ENCODE assay signal across 1 cellular context in the genomic region with DNA sequence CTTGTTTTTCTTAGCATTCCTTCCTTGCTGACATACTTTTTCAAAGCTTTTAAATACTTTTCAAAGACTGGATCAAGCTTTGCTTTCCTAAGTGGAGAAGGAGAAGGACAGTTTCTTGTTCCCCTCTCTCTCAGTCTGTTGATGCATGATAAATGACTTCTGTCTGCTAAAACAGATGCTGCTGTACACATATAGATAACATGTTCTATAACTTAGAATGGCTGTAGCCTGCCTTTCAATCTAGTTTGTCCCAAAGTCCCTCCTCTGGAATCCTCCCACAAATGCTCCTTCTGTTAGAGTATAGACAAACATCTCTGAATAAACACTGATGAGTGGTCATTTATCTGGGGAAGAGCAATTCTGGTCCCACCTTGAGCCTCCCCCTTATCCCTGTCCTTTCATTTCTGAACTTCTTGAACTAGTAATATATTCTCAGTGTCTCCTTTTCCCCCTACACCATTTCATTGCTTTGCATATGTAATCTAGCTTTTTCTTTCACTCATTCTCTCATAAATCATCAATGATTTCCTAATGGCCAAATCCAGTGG.
TF ChIP-seq lines count a peak whose summit lies in the region.

No MANE protein-coding gene starts in this region.

TF ChIP-seq in K562, 482 proteins besides CTCF, POLR2A, EP300 and RAD21 (continued from another document and continues in another):
- TF ChIP-seq, protein P1, sequence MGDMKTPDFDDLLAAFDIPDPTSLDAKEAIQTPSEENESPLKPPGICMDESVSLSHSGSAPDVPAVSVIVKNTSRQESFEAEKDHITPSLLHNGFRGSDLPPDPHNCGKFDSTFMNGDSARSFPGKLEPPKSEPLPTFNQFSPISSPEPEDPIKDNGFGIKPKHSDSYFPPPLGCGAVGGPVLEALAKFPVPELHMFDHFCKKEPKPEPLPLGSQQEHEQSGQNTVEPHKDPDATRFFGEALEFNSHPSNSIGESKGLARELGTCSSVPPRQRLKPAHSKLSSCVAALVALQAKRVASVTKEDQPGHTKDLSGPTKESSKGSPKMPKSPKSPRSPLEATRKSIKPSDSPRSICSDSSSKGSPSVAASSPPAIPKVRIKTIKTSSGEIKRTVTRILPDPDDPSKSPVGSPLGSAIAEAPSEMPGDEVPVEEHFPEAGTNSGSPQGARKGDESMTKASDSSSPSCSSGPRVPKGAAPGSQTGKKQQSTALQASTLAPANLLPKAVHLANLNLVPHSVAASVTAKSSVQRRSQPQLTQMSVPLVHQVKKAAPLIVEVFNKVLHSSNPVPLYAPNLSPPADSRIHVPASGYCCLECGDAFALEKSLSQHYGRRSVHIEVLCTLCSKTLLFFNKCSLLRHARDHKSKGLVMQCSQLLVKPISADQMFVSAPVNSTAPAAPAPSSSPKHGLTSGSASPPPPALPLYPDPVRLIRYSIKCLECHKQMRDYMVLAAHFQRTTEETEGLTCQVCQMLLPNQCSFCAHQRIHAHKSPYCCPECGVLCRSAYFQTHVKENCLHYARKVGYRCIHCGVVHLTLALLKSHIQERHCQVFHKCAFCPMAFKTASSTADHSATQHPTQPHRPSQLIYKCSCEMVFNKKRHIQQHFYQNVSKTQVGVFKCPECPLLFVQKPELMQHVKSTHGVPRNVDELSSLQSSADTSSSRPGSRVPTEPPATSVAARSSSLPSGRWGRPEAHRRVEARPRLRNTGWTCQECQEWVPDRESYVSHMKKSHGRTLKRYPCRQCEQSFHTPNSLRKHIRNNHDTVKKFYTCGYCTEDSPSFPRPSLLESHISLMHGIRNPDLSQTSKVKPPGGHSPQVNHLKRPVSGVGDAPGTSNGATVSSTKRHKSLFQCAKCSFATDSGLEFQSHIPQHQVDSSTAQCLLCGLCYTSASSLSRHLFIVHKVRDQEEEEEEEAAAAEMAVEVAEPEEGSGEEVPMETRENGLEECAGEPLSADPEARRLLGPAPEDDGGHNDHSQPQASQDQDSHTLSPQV (IDR thresholded peaks at IDR 0.05): peak; percentile 80
- TF ChIP-seq DMBX1 (CRISPR knock-in tag; IDR thresholded peaks at IDR 0.05; ENCODE audit: borderline replicate concordance) (peak; percentile 66; the same call in 1 of the 2 replicates), ZNF57 (CRISPR knock-in tag; IDR thresholded peaks at IDR 0.05) (no peak), FOSL1 (tag; conservative IDR thresholded peaks at IDR 0.05) (peak; percentile 63), LEF1 (IDR thresholded peaks at IDR 0.05) (peak; percentile 97), POLR3A (IDR thresholded peaks at IDR 0.05; ENCODE audit: borderline replicate concordance, extremely low read depth, insufficient read depth, insufficient read length) (no peak), TBP (optimal IDR thresholded peaks at IDR 0.05; ENCODE audit: low read depth, low read length) (peak; percentile 26), ILF3 (IDR thresholded peaks at IDR 0.05; ENCODE audit: borderline replicate concordance) (0 out of 2 replicates have a peak, but pooled peaks have one; percentile 56), FOXK2 (conservative IDR thresholded peaks at IDR 0.05 in 1 of 2, IDR thresholded peaks at IDR 0.05 in 1 of 2; ENCODE audit: low read depth in 2 of 2) (peak in 1 of 2 experiments; percentile 36; a peak in 3 of 4 replicates), ELF4 (CRISPR knock-in tag; IDR thresholded peaks at IDR 0.05) (no peak), ZNF586 (CRISPR knock-in tag; conservative IDR thresholded peaks at IDR 0.05) (no peak), ZSCAN29 (IDR thresholded peaks at IDR 0.05) (peak; percentile 36; the same call in 1 of the 2 replicates), HDAC2 (IDR thresholded peaks at IDR 0.05) (peak; percentile 84), IFI16 (CRISPR knock-in tag; IDR thresholded peaks at IDR 0.05) (no peak), NCOA2 (IDR thresholded peaks at IDR 0.05; ENCODE audit: partially characterized antibody in 2 of 2) (peak; percentile 58 to 63), PHTF2 (CRISPR knock-in tag; IDR thresholded peaks at IDR 0.05) (no peak), ZNF324 (CRISPR knock-in tag; IDR thresholded peaks at IDR 0.05) (no peak), DDX20 (tag; IDR thresholded peaks at IDR 0.05; ENCODE audit: low read depth) (0 out of 2 replicates have a peak, but pooled peaks have one; percentile 32), TBL1XR1 (IDR thresholded peaks at IDR 0.05; ENCODE audit: low read length in 2 of 2) (peak; percentile 78 to 87; a peak in 3 of 4 replicates), SOX6 (IDR thresholded peaks at IDR 0.05) (peak; percentile 95), MEF2A (IDR thresholded peaks at IDR 0.05; ENCODE audit: control insufficient read depth, low read depth, low read length) (peak; percentile 46; the same call in 1 of the 2 replicates), ETV5 (CRISPR knock-in tag; IDR thresholded peaks at IDR 0.05; ENCODE audit: low read depth) (no peak), MAFK (IDR thresholded peaks at IDR 0.05; ENCODE audit: low read length) (peak; percentile 22; the same call in 1 of the 2 replicates), CBX3 (IDR thresholded peaks at IDR 0.05; ENCODE audit: borderline replicate concordance in 1 of 2, low read length in 2 of 2) (peak in 1 of 2 experiments; percentile 54; a peak in 1 of 3 replicates), TAF1 (IDR thresholded peaks at IDR 0.05; ENCODE audit: control insufficient read depth, extremely low read depth, insufficient read depth, low read length, severe bottlenecking) (peak; percentile 18), CBFA2T2 (conservative IDR thresholded peaks at IDR 0.05) (no peak), MEIS2 (IDR thresholded peaks at IDR 0.05; ENCODE audit: partially characterized antibody) (peak; percentile 100), ZNF408 (CRISPR knock-in tag; IDR thresholded peaks at IDR 0.05; ENCODE audit: low read depth) (no peak), RBM39 (optimal IDR thresholded peaks at IDR 0.05; ENCODE audit: low read depth, low read length) (no peak), C11orf30 (IDR thresholded peaks at IDR 0.05; ENCODE audit: low read depth) (peak; percentile 48; the same call in 1 of the 2 replicates)
- TF ChIP-seq, protein P2, sequence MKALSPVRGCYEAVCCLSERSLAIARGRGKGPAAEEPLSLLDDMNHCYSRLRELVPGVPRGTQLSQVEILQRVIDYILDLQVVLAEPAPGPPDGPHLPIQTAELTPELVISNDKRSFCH (CRISPR knock-in tag; IDR thresholded peaks at IDR 0.05): no peak
- TF ChIP-seq, protein P2 (tag; IDR thresholded peaks at IDR 0.05): peak; percentile 11; the same call in 1 of the 2 replicates
- TF ChIP-seq, protein P3, sequence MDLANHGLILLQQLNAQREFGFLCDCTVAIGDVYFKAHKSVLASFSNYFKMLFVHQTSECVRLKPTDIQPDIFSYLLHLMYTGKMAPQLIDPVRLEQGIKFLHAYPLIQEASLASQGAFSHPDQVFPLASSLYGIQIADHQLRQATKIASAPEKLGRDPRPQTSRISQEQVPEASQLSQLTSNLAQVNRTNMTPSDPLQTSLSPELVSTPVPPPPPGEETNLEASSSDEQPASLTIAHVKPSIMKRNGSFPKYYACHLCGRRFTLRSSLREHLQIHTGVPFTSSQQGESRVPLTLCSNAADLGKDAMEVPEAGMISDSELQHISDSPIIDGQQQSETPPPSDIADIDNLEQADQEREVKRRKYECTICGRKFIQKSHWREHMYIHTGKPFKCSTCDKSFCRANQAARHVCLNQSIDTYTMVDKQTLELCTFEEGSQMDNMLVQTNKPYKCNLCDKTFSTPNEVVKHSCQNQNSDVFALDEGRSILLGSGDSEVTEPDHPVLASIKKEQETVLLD (IDR thresholded peaks at IDR 0.05): peak; percentile 69; the same call in 1 of the 2 replicates
- TF ChIP-seq, protein P4, sequence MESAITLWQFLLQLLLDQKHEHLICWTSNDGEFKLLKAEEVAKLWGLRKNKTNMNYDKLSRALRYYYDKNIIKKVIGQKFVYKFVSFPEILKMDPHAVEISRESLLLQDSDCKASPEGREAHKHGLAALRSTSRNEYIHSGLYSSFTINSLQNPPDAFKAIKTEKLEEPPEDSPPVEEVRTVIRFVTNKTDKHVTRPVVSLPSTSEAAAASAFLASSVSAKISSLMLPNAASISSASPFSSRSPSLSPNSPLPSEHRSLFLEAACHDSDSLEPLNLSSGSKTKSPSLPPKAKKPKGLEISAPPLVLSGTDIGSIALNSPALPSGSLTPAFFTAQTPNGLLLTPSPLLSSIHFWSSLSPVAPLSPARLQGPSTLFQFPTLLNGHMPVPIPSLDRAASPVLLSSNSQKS (CRISPR knock-in tag; IDR thresholded peaks at IDR 0.05): no peak
- TF ChIP-seq, protein P5, sequence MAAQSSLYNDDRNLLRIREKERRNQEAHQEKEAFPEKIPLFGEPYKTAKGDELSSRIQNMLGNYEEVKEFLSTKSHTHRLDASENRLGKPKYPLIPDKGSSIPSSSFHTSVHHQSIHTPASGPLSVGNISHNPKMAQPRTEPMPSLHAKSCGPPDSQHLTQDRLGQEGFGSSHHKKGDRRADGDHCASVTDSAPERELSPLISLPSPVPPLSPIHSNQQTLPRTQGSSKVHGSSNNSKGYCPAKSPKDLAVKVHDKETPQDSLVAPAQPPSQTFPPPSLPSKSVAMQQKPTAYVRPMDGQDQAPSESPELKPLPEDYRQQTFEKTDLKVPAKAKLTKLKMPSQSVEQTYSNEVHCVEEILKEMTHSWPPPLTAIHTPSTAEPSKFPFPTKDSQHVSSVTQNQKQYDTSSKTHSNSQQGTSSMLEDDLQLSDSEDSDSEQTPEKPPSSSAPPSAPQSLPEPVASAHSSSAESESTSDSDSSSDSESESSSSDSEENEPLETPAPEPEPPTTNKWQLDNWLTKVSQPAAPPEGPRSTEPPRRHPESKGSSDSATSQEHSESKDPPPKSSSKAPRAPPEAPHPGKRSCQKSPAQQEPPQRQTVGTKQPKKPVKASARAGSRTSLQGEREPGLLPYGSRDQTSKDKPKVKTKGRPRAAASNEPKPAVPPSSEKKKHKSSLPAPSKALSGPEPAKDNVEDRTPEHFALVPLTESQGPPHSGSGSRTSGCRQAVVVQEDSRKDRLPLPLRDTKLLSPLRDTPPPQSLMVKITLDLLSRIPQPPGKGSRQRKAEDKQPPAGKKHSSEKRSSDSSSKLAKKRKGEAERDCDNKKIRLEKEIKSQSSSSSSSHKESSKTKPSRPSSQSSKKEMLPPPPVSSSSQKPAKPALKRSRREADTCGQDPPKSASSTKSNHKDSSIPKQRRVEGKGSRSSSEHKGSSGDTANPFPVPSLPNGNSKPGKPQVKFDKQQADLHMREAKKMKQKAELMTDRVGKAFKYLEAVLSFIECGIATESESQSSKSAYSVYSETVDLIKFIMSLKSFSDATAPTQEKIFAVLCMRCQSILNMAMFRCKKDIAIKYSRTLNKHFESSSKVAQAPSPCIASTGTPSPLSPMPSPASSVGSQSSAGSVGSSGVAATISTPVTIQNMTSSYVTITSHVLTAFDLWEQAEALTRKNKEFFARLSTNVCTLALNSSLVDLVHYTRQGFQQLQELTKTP (IDR thresholded peaks at IDR 0.05; ENCODE audit: low read depth in 1 of 2, partially characterized antibody in 2 of 2): peak; percentile 23 to 61
- TF ChIP-seq, protein P6, sequence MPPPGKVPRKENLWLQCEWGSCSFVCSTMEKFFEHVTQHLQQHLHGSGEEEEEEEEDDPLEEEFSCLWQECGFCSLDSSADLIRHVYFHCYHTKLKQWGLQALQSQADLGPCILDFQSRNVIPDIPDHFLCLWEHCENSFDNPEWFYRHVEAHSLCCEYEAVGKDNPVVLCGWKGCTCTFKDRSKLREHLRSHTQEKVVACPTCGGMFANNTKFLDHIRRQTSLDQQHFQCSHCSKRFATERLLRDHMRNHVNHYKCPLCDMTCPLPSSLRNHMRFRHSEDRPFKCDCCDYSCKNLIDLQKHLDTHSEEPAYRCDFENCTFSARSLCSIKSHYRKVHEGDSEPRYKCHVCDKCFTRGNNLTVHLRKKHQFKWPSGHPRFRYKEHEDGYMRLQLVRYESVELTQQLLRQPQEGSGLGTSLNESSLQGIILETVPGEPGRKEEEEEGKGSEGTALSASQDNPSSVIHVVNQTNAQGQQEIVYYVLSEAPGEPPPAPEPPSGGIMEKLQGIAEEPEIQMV (tag; conservative IDR thresholded peaks at IDR 0.05; ENCODE audit: low read depth): no peak
- TF ChIP-seq, protein P7, sequence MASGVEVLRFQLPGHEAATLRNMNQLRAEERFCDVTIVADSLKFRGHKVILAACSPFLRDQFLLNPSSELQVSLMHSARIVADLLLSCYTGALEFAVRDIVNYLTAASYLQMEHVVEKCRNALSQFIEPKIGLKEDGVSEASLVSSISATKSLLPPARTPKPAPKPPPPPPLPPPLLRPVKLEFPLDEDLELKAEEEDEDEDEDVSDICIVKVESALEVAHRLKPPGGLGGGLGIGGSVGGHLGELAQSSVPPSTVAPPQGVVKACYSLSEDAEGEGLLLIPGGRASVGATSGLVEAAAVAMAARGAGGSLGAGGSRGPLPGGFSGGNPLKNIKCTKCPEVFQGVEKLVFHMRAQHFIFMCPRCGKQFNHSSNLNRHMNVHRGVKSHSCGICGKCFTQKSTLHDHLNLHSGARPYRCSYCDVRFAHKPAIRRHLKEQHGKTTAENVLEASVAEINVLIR (CRISPR knock-in tag; IDR thresholded peaks at IDR 0.05): no peak
- TF ChIP-seq, protein P8, sequence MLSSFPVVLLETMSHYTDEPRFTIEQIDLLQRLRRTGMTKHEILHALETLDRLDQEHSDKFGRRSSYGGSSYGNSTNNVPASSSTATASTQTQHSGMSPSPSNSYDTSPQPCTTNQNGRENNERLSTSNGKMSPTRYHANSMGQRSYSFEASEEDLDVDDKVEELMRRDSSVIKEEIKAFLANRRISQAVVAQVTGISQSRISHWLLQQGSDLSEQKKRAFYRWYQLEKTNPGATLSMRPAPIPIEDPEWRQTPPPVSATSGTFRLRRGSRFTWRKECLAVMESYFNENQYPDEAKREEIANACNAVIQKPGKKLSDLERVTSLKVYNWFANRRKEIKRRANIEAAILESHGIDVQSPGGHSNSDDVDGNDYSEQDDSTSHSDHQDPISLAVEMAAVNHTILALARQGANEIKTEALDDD (IDR thresholded peaks at IDR 0.05): peak; percentile 78
- TF ChIP-seq, protein P9, sequence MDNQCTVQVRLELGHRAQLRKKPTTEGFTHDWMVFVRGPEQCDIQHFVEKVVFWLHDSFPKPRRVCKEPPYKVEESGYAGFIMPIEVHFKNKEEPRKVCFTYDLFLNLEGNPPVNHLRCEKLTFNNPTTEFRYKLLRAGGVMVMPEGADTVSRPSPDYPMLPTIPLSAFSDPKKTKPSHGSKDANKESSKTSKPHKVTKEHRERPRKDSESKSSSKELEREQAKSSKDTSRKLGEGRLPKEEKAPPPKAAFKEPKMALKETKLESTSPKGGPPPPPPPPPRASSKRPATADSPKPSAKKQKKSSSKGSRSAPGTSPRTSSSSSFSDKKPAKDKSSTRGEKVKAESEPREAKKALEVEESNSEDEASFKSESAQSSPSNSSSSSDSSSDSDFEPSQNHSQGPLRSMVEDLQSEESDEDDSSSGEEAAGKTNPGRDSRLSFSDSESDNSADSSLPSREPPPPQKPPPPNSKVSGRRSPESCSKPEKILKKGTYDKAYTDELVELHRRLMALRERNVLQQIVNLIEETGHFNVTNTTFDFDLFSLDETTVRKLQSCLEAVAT (IDR thresholded peaks at IDR 0.05): peak in 1 of 2 experiments; percentile 35; a peak in 2 of 4 replicates
- TF ChIP-seq, protein P10, sequence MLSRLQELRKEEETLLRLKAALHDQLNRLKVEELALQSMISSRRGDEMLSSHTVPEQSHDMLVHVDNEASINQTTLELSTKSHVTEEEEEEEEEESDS (CRISPR knock-in tag; IDR thresholded peaks at IDR 0.05): no peak
- TF ChIP-seq, protein P11, sequence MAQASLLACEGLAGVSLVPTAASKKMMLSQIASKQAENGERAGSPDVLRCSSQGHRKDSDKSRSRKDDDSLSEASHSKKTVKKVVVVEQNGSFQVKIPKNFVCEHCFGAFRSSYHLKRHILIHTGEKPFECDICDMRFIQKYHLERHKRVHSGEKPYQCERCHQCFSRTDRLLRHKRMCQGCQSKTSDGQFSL (CRISPR knock-in tag; IDR thresholded peaks at IDR 0.05): no peak
- TF ChIP-seq, protein P11 (tag; IDR thresholded peaks at IDR 0.05): no peak
